ENCODE assay signal across 20 cellular contexts in genomic region chr9:91783411-91783810, GRCh38.
A peak's percentile ranks its signal among the peaks of the same experiment; 100 is the strongest.
DNase-seq lines count a peak whose midpoint lies in the region; ATAC-seq and TF ChIP-seq lines count a peak whose summit lies in the region.
"Had no signal": no experiment of that assay in that cellular context is flagged by ENCODE, and none has a peak within 500 bp of the region (broad histone marks: within the 10 kb centered on the region; RNA-seq: fewer than 3 reads in every experiment).

No MANE protein-coding gene starts in this region.

- no peaks in the 10 kb centered on the region for H3K9me3 Mint-ChIP-seq in activated CD8-positive, alpha-beta memory T cell treated with anti-CD3 and anti-CD28 coated beads, Interleukin-2, amount 10 ng/mL, durations not matched to agents 7 days and 5 days (ENCODE audit: low read depth)
- H3K9me3 Mint-ChIP-seq in nephron progenitor cell: peaks cover 30% of the 10 kb centered on the region

- no peak overlapping the region for H3K27ac ChIP-seq in colonic mucosa
- H3K27ac ChIP-seq: A549, PC-9, SJSA1 had no signal

- no peak for ATAC-seq in activated CD8-positive, alpha-beta memory T cell treated with anti-CD3 and anti-CD28 coated beads, Interleukin-2, amount 10 ng/mL, durations not matched to agents 7 days and 5 days
- ATAC-seq in GM18505 (IDR thresholded peaks at IDR 0.05; ENCODE audit: unreplicated experiment): no peak
- ATAC-seq: A549, HCT116, K562 had no signal

- no peaks in the 10 kb centered on the region for H3K27me3 ChIP-seq in colonic mucosa
- H3K27me3 ChIP-seq: SJSA1 had no signal

- H3K4me3 ChIP-seq in colonic mucosa: no peak overlapping the region
- H3K4me3 ChIP-seq: A549, K562, PC-9, SJSA1 had no signal

- TF ChIP-seq CTCF in colonic mucosa (IDR thresholded peaks at IDR 0.05) (no peak), nephron progenitor cell (IDR thresholded peaks at IDR 0.05) (no peak)

- H3K36me3 Mint-ChIP-seq in activated CD8-positive, alpha-beta memory T cell treated with anti-CD3 and anti-CD28 coated beads, Interleukin-2, amount 10 ng/mL, durations not matched to agents 7 days and 5 days: no peaks in the 10 kb centered on the region
- H3K36me3 Mint-ChIP-seq in nephron progenitor cell (ENCODE audit: low read depth): peaks cover 73% of the 10 kb centered on the region
- H3K36me3 Mint-ChIP-seq: CD4-positive, alpha-beta memory T cell had no signal

- H3K9ac ChIP-seq in colonic mucosa (ENCODE audit: low read depth in 2 of 2, low read length in 2 of 2): no peak overlapping the region

- H3K4me1 Mint-ChIP-seq in activated CD8-positive, alpha-beta memory T cell treated with anti-CD3 and anti-CD28 coated beads, Interleukin-2, amount 10 ng/mL, durations not matched to agents 7 days and 5 days: peaks cover 8% of the 10 kb centered on the region
- H3K4me1 Mint-ChIP-seq in nephron progenitor cell: peaks cover 68% of the 10 kb centered on the region

- H3K9me3 ChIP-seq in colonic mucosa: no peaks in the 10 kb centered on the region
- H3K9me3 ChIP-seq: A549, SJSA1 had no signal

- H3K27ac Mint-ChIP-seq in activated CD8-positive, alpha-beta memory T cell treated with anti-CD3 and anti-CD28 coated beads, Interleukin-2, amount 10 ng/mL, durations not matched to agents 7 days and 5 days: no peak overlapping the region
- no peak overlapping the region for H3K27ac Mint-ChIP-seq in nephron progenitor cell

- no peak for TF ChIP-seq POLR2A in GM18505 (IDR thresholded peaks at IDR 0.05; ENCODE audit: borderline replicate concordance, extremely low read depth, insufficient read depth, insufficient read length)

- H3K27me3 Mint-ChIP-seq in activated CD8-positive, alpha-beta memory T cell treated with anti-CD3 and anti-CD28 coated beads, Interleukin-2, amount 10 ng/mL, durations not matched to agents 7 days and 5 days: peaks cover 34% of the 10 kb centered on the region
- H3K27me3 Mint-ChIP-seq in nephron progenitor cell (ENCODE audit: low read depth, poor library complexity): no peaks in the 10 kb centered on the region

- H3K4me3 Mint-ChIP-seq in activated CD8-positive, alpha-beta memory T cell treated with anti-CD3 and anti-CD28 coated beads, Interleukin-2, amount 10 ng/mL, durations not matched to agents 7 days and 5 days: no peak overlapping the region
- H3K4me3 Mint-ChIP-seq in nephron progenitor cell: peak overlapping the region; percentile 10

- H3K36me3 ChIP-seq in colonic mucosa: no peaks in the 10 kb centered on the region
- H3K36me3 ChIP-seq: SJSA1 had no signal

- no peaks in the 10 kb centered on the region for H3K4me1 ChIP-seq in colonic mucosa
- H3K4me1 ChIP-seq: A549, SJSA1 had no signal

- intact Hi-C loops in colonic mucosa (cut with DNase I): no loop called here

- peak; percentile 16 for DNase-seq in activated CD8-positive, alpha-beta memory T cell treated with anti-CD3 and anti-CD28 coated beads, Interleukin-2, amount 10 ng/mL, durations not matched to agents 7 days and 5 days
- DNase-seq in activated CD8-positive, alpha-beta memory T cell treated with anti-CD3 and anti-CD28 coated beads, Interleukin-2, amount 50 U/mL, for 48 hours: no peak
- DNase-seq in colonic mucosa: peak; percentile 9
- no peak for DNase-seq in nephron progenitor cell
- no peak for DNase-seq in DMS153 (lab: John Stamatoyannopoulos, UW)
- no peak for DNase-seq in NCI-H2081 treated with DMSO at 0.1 percent for 48 hours (lab: John Stamatoyannopoulos, UW)
- no peak for DNase-seq in iPS-NIHi7 (ENCODE audit: extremely low spot score)
- DNase-seq: DMS79, GOT3, NCI-H1105, NCI-H1694 treated with DMSO at 0.1 percent for 48 hours, NCI-H2107, NCI-H446 treated with DMSO at 0.1 percent for 48 hours, PC-9 had no signal

- CTCF ChIA-PET in activated CD8-positive, alpha-beta memory T cell treated with anti-CD3 and anti-CD28 coated beads, Interleukin-2, amount 10 ng/mL, durations not matched to agents 7 days and 5 days (lab: Charles Lee): no interaction called here

Comparison
In these comparisons a context has a peak if more than half of its experiments do, and no peak if none do; other contexts are left out.
1. DNase-seq: peak in activated CD8-positive, alpha-beta memory T cell treated with anti-CD3 and anti-CD28 coated beads, Interleukin-2, amount 10 ng/mL, durations not matched to agents 7 days and 5 days (single experiment) and colonic mucosa (single experiment); none in activated CD8-positive, alpha-beta memory T cell treated with anti-CD3 and anti-CD28 coated beads, Interleukin-2, amount 50 U/mL, for 48 hours (single experiment), nephron progenitor cell (single experiment), DMS153 (single experiment), NCI-H2081 treated with DMSO at 0.1 percent for 48 hours (single experiment) and iPS-NIHi7 (single experiment).